Comparison of ENCODE assay signal across 21 cellular contexts in the genomic region with DNA sequence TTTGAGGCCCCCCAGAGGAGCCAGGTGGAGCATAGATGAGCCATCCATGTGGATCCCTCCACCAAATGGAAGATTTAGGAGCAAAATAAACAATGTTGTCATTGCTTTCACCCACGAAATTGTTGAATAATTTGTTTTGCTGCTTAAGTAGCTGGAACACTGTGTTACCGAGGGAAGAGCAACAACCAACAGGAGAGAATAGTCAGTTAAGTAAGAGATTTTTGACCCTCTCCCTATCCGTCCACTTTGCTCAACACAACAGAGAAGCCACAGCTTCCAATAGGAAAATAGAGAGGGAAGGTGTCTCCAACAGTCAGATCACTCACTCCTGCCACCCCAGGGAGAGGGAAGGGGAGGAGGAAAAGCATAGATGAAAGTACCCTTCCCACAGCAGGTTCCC. TPM values are rescaled to one million over a fixed set of nuclear protein-coding genes. Genes with fewer than 3 reads are reported as not detected.
"Had no signal": no experiment of that assay in that cellular context is flagged by ENCODE, and none has a peak within 500 bp of the region (broad histone marks: within the 10 kb centered on the region; RNA-seq: fewer than 3 reads in every experiment).

No MANE protein-coding gene starts in this region.

- DNase-seq: activated CD4-positive, alpha-beta T cell treated with anti-CD3 and anti-CD28 coated beads for 4 hours; activated CD8-positive, alpha-beta T cell treated with anti-CD3 and anti-CD28 coated beads for 36 hours; activated naive CD4-positive, alpha-beta T cell treated with anti-CD3 and anti-CD28 coated beads, Interleukin-2, amount 50 U/mL, for 16 hours; activated T-cell treated with anti-CD3 and anti-CD28 coated beads, Interleukin-2, amount 50 U/mL, for 1 hour; adrenal gland; cerebellar nuclear complex; cortex of kidney; effector CD4-positive, alpha-beta T cell; hypothalamus; midbrain; SK-N-SH; stimulated activated CD4-positive, alpha-beta T cell treated with anti-CD3 and anti-CD28 coated beads, Interleukin-12 subunit alpha, Interleukin-12 subunit beta, amount 100 ng/mL, for 4 hours; stimulated activated CD4-positive, alpha-beta T cell treated with anti-CD3 and anti-CD28 coated beads, Interleukin-1b, Interleukin-23, amount 100 ng/mL, for 48 hours; stimulated activated CD8-positive, alpha-beta memory T cell treated with anti-CD3 and anti-CD28 coated beads, Interleukin-4, amount 100 ng/mL, for 48 hours; stimulated activated naive CD4-positive, alpha-beta T cell treated with Interleukin-2 at 50 U/mL for 16 hours; transverse colon had no signal

- H3K27ac ChIP-seq: adrenal gland, transverse colon had no signal

- H3K27me3 Mint-ChIP-seq: activated CD8-positive, alpha-beta T cell treated with anti-CD3 and anti-CD28 coated beads for 36 hours; activated T-helper 17 cell treated with anti-CD3 and anti-CD28 coated beads, Interleukin-2, amount 50 U/mL, for 72 hours had no signal

- H3K9me3 Mint-ChIP-seq: activated CD8-positive, alpha-beta T cell treated with anti-CD3 and anti-CD28 coated beads for 36 hours; activated T-helper 17 cell treated with anti-CD3 and anti-CD28 coated beads, Interleukin-2, amount 50 U/mL, for 72 hours; T-helper 2 cell treated with Interferon-gamma antibody and Interleukin-4, amounts not matched to agents 5 μg/mL and 100 μg/mL, for 36 hours had no signal

- H3K27ac Mint-ChIP-seq: activated CD8-positive, alpha-beta T cell treated with anti-CD3 and anti-CD28 coated beads for 36 hours; activated T-helper 17 cell treated with anti-CD3 and anti-CD28 coated beads, Interleukin-2, amount 50 U/mL, for 72 hours; T-helper 2 cell treated with Interferon-gamma antibody and Interleukin-4, amounts not matched to agents 5 μg/mL and 100 μg/mL, for 36 hours had no signal

- ATAC-seq: activated CD8-positive, alpha-beta T cell treated with anti-CD3 and anti-CD28 coated beads for 36 hours; activated T-helper 17 cell treated with anti-CD3 and anti-CD28 coated beads, Interleukin-2, amount 50 U/mL, for 72 hours had no signal

- H3K4me2 ChIP-seq: SK-N-SH had no signal

- H3K9me3 ChIP-seq: adrenal gland, SK-N-SH, transverse colon had no signal

- H3K4me3 ChIP-seq: adrenal gland, transverse colon had no signal

- H3K4me3 Mint-ChIP-seq: activated CD8-positive, alpha-beta T cell treated with anti-CD3 and anti-CD28 coated beads for 36 hours; activated T-helper 17 cell treated with anti-CD3 and anti-CD28 coated beads, Interleukin-2, amount 50 U/mL, for 72 hours; T-helper 2 cell treated with Interferon-gamma antibody and Interleukin-4, amounts not matched to agents 5 μg/mL and 100 μg/mL, for 36 hours had no signal

- H3K36me3 ChIP-seq: adrenal gland, transverse colon had no signal

- H3K27me3 ChIP-seq: adrenal gland, transverse colon had no signal

RNA-seq across cellular contexts. Expression of gene AZGP1, which starts 35.7 kb away (rescaled TPM):
- total RNA-seq: activated CD8-positive, alpha-beta T cell treated with anti-CD3 and anti-CD28 coated beads for 36 hours; astrocyte; frontal cortex; lung microvascular endothelial cell had no signal
